In the genomic region with DNA sequence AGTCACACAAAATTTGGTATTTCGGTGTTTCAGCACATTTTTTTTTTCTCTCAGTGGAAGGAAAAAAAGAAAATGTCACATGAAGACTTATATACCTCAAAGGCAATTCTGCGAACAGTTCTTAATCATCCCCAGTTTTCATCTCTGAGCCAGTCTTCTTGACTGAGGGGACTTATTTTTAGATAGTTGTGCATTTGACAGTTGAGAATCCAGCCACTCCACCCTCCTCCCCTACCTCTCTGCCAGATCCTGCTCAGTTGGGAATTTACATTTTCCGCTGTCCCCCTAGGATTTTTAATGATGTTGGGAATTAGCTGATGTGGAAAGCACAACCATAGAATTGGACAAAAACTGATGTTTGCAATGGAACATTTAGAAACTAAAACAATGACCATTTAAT, we compare ENCODE assay signal across 26 cellular contexts.
"Had no signal": no experiment of that assay in that cellular context is flagged by ENCODE, and none has a peak within 500 bp of the region (broad histone marks: within the 10 kb centered on the region; RNA-seq: fewer than 3 reads in every experiment).

No MANE protein-coding gene starts in this region.

- H3K27me3 Mint-ChIP-seq: stimulated activated memory B cell treated with anti-CD40 and anti-IgM and Interleukin-4, amounts not matched to agents 10 μg/mL and 1 μg/mL and 100 μg/mL, for 72 hours; stimulated activated naive CD8-positive, alpha-beta T cell treated with anti-CD3 and anti-CD28 coated beads, Interleukin-15, Interleukin-2, amounts not matched to agents 100 ng/mL and 50 ng/mL, for 24 hours had no signal

- H3K4me2 ChIP-seq: neural progenitor cell had no signal

- H3K9me3 Mint-ChIP-seq: natural killer cell; stimulated activated naive CD8-positive, alpha-beta T cell treated with anti-CD3 and anti-CD28 coated beads, Interleukin-15, Interleukin-2, amounts not matched to agents 100 ng/mL and 50 ng/mL, for 24 hours had no signal

- H2AFZ ChIP-seq: neural progenitor cell had no signal

- DNase-seq: cerebellar nuclear complex; dorsolateral prefrontal cortex; effector CD4-positive, alpha-beta T cell; foreskin keratinocyte; glutamatergic neuron; heart right ventricle; hippocampal formation; left cardiac atrium; natural killer cell; stimulated activated CD4-positive, alpha-beta T cell treated with anti-CD3 and anti-CD28 coated beads, Interleukin-2, amount 100 ng/mL, for 24 hours; stimulated activated CD4-positive, alpha-beta T cell treated with anti-CD3 and anti-CD28 coated beads, Interleukin-4, amount 100 ng/mL, for 4 hours had no signal

- H3K36me3 ChIP-seq: heart right ventricle, left lung, neural progenitor cell, prostate gland, right atrium auricular region, thoracic aorta, tibial nerve, upper lobe of left lung had no signal

- FAIRE-seq: colon, islet of Langerhans, urothelium cell line had no signal

- H3K9ac ChIP-seq: neural progenitor cell had no signal

- H3K4me1 Mint-ChIP-seq: memory B cell; natural killer cell; stimulated activated memory B cell treated with anti-CD40 and anti-IgM and Interleukin-4, amounts not matched to agents 10 μg/mL and 1 μg/mL and 100 μg/mL, for 72 hours had no signal

- H3K27me3 ChIP-seq: dorsolateral prefrontal cortex, foreskin keratinocyte, heart right ventricle, left lung, neural progenitor cell, right atrium auricular region, tibial nerve, upper lobe of left lung had no signal

- H3K36me3 Mint-ChIP-seq: memory B cell; natural killer cell; stimulated activated memory B cell treated with anti-CD40 and anti-IgM and Interleukin-4, amounts not matched to agents 10 μg/mL and 1 μg/mL and 100 μg/mL, for 72 hours had no signal

- H3K27ac ChIP-seq: dorsolateral prefrontal cortex, foreskin keratinocyte, heart right ventricle, left lung, neural progenitor cell, prostate gland, right atrium auricular region, thoracic aorta, tibial nerve, upper lobe of left lung had no signal

- ATAC-seq: foreskin keratinocyte; left cardiac atrium; left lung; natural killer cell; sciatic nerve; stimulated activated memory B cell treated with anti-CD40 and anti-IgM and Interleukin-4, amounts not matched to agents 10 μg/mL and 1 μg/mL and 100 μg/mL, for 72 hours had no signal

- H3K4me3 ChIP-seq: dorsolateral prefrontal cortex, heart right ventricle, left lung, lung, neural progenitor cell, prostate gland, right atrium auricular region, thoracic aorta, tibial nerve, upper lobe of left lung had no signal

- H3K4me1 ChIP-seq: foreskin keratinocyte, left lung, prostate gland, right atrium auricular region, tibial nerve, upper lobe of left lung had no signal

- H3K9me3 ChIP-seq: left lung, prostate gland, right atrium auricular region, thoracic aorta, tibial nerve, upper lobe of left lung had no signal

- H3K4me3 Mint-ChIP-seq: memory B cell; natural killer cell; neural progenitor cell; stimulated activated memory B cell treated with anti-CD40 and anti-IgM and Interleukin-4, amounts not matched to agents 10 μg/mL and 1 μg/mL and 100 μg/mL, for 72 hours; stimulated activated naive CD8-positive, alpha-beta T cell treated with anti-CD3 and anti-CD28 coated beads, Interleukin-15, Interleukin-2, amounts not matched to agents 100 ng/mL and 50 ng/mL, for 24 hours had no signal

- H3K27ac Mint-ChIP-seq: memory B cell; natural killer cell; neural progenitor cell; stimulated activated memory B cell treated with anti-CD40 and anti-IgM and Interleukin-4, amounts not matched to agents 10 μg/mL and 1 μg/mL and 100 μg/mL, for 72 hours; stimulated activated naive CD8-positive, alpha-beta T cell treated with anti-CD3 and anti-CD28 coated beads, Interleukin-15, Interleukin-2, amounts not matched to agents 100 ng/mL and 50 ng/mL, for 24 hours had no signal
